Comparison of ENCODE assay signal across 8 cellular contexts in genomic region chr20:44911264-44911921, GRCh38. TPM values are rescaled to one million over a fixed set of nuclear protein-coding genes. Genes with fewer than 3 reads are reported as not detected.
DNase-seq lines count a peak whose midpoint lies in the region; ATAC-seq and TF ChIP-seq lines count a peak whose summit lies in the region.

No MANE protein-coding gene starts in this region.

- H3K4me2 ChIP-seq in OCI-LY7 (ENCODE audit: low read length) (peak overlapping the region; percentile 74), hepatocyte (peak overlapping the region; percentile 97)

- H3K79me2 ChIP-seq in OCI-LY7 (ENCODE audit: insufficient read depth, low read depth, low read length) (no peaks in the 10 kb centered on the region; the same call in 1 of the 2 replicates), hepatocyte (no peaks in the 10 kb centered on the region)

- peak; percentile 37 for ATAC-seq in GM18867 (IDR thresholded peaks at IDR 0.05; ENCODE audit: unreplicated experiment)
- no peak for ATAC-seq in HG03354 (IDR thresholded peaks at IDR 0.05; ENCODE audit: poor library complexity, severe bottlenecking, unreplicated experiment)
- ATAC-seq in GM21529 (IDR thresholded peaks at IDR 0.05; ENCODE audit: unreplicated experiment), result no peak

- no peaks in the 10 kb centered on the region for H3K27me3 ChIP-seq in hepatocyte

- TF ChIP-seq CTCF in OCI-LY7 (conservative IDR thresholded peaks at IDR 0.05; ENCODE audit: low read length), result peak; percentile 82
- TF ChIP-seq CTCF in hepatocyte (IDR thresholded peaks at IDR 0.05; ENCODE audit: poor library complexity), result peak; percentile 54

- BruUV-seq in OCI-LY7 (replicated peaks; lab: Mats Ljungman, UMichigan), result no TSS peak

- DNase-seq in AG08396 (ENCODE audit: low spot score) (peak; percentile 49), OCI-LY7 (ENCODE audit: low spot score) (peak; percentile 79), activated T-helper 1 cell treated with Interleukin-2 at 50 U/mL for 16 hours (ENCODE audit: low read depth) (peak; percentile 15), hepatocyte (ENCODE audit: low spot score) (peak; percentile 83)
- DNase-seq in stimulated activated CD4-positive, alpha-beta T cell treated with anti-CD3 and anti-CD28 coated beads, TNF-alpha, amount 100 ng/mL, for 1 hour (ENCODE audit: low read depth in 3 of 3, low spot score in 1 of 3), result peak in 2 of 3 donors; percentile 18 to 34

- POLR2A ChIA-PET in OCI-LY7 (lab: Charles Lee), result interaction anchor here (1.0 kb wide), 1 partner anchor 269 kb away, joined by 3 read pairs; no protein-coding TSS in a partner anchor

- intact Hi-C loops in OCI-LY7 (cut with micrococcal nuclease; ENCODE audit: unreplicated experiment), result loop anchor here (2.0 to 5.0 kb wide), 3 partner anchors 25 to 186 kb away; partner anchors contain the start of gene STK4

- no peaks in the 10 kb centered on the region for H3K9me3 ChIP-seq in OCI-LY7 (ENCODE audit: low read length)
- H3K9me3 ChIP-seq in hepatocyte (ENCODE audit: low read depth), result no peaks in the 10 kb centered on the region

- peaks cover 8% of the 10 kb centered on the region; the same call in 1 of the 2 replicates for H4K20me1 ChIP-seq in OCI-LY7 (ENCODE audit: insufficient read depth, low read length)
- no peaks in the 10 kb centered on the region for H4K20me1 ChIP-seq in hepatocyte (ENCODE audit: insufficient read depth, poor library complexity, severe bottlenecking)

- peak overlapping the region; percentile 26 for H3K27ac ChIP-seq in OCI-LY7 (ENCODE audit: low read depth, low read length, poor library complexity, severe bottlenecking)
- H3K27ac ChIP-seq in hepatocyte, result no peak overlapping the region

- H3K4me1 ChIP-seq in OCI-LY7 (ENCODE audit: insufficient read depth, low read length, poor library complexity, severe bottlenecking) (peaks cover 25% of the 10 kb centered on the region), hepatocyte (ENCODE audit: insufficient read depth) (no peaks in the 10 kb centered on the region)

- H3K36me3 ChIP-seq in OCI-LY7 (ENCODE audit: insufficient read depth, low read length), result peaks cover 73% of the 10 kb centered on the region
- H3K36me3 ChIP-seq in hepatocyte (replicated peaks; ENCODE audit: insufficient read depth, low read depth), result no peaks in the 10 kb centered on the region

- H3K9me2 ChIP-seq in OCI-LY7 (ENCODE audit: insufficient read depth, low read length) (no peaks in the 10 kb centered on the region), hepatocyte (replicated peaks; ENCODE audit: insufficient read depth) (no peaks in the 10 kb centered on the region)

- WGBS in hepatocyte (ENCODE audit: low lambda C conversion rate, missing lambda C conversion rate), result 52% methylated on average over 21 of the region's 21 CpGs

- peak overlapping the region; percentile 66 for H2AFZ ChIP-seq in OCI-LY7 (ENCODE audit: low read length)
- H2AFZ ChIP-seq in hepatocyte, result no peak overlapping the region

- peak overlapping the region; percentile 74 for H3K4me3 ChIP-seq in OCI-LY7 (ENCODE audit: low read depth, low read length, poor library complexity, severe bottlenecking)
- H3K4me3 ChIP-seq in hepatocyte, result no peak overlapping the region

- CTCF ChIA-PET in OCI-LY7 (lab: Charles Lee; ENCODE audit: unreplicated experiment), result interaction anchor here (1.2 kb wide), 1 partner anchor 18 kb away, joined by 3 read pairs; no protein-coding TSS in a partner anchor

RNA-seq across cellular contexts. Expression of gene PABPC1L, which starts 1.5 kb away (rescaled TPM):
- total RNA-seq in OCI-LY7 (2014; rRNA removed; shearing (Covaris generic)), result 48.8 and 58.7 TPM in 2 replicates
- 171 and 203 TPM in 2 replicates for total RNA-seq in OCI-LY7 (2022)
- total RNA-seq in hepatocyte, result 18.0 and 23.5 TPM in 2 replicates
- 15.6 and 29.6 TPM in 2 replicates for polyA plus RNA-seq in hepatocyte

RNA-seq across cellular contexts. Expression of gene YWHAB, which starts 25.9 kb away (rescaled TPM):
- 60.5 and 72.8 TPM in 2 replicates for total RNA-seq in OCI-LY7 (2014; rRNA removed; shearing (Covaris generic))
- total RNA-seq in OCI-LY7 (2022), result 245 and 256 TPM in 2 replicates
- total RNA-seq in hepatocyte, result 86.3 and 89.5 TPM in 2 replicates
- polyA plus RNA-seq in hepatocyte, result 163 and 169 TPM in 2 replicates

RNA-seq across cellular contexts. Expression of gene TOMM34, which starts 48.8 kb away (rescaled TPM):
- 35.2 and 38.6 TPM in 2 replicates for total RNA-seq in OCI-LY7 (2014; rRNA removed; shearing (Covaris generic))
- total RNA-seq in OCI-LY7 (2022) (48.2 and 50.6 TPM in 2 replicates), hepatocyte (32.0 and 41.6 TPM in 2 replicates)
- polyA plus RNA-seq in hepatocyte, result 44.1 and 50.0 TPM in 2 replicates

RNA-seq across cellular contexts. Expression of gene STK4, which starts 54.9 kb away (rescaled TPM):
- 67.9 and 80.4 TPM in 2 replicates for total RNA-seq in OCI-LY7 (2014; rRNA removed; shearing (Covaris generic))
- 140 and 150 TPM in 2 replicates for total RNA-seq in OCI-LY7 (2022)
- total RNA-seq in hepatocyte, result 16.5 and 21.4 TPM in 2 replicates
- 11.4 and 16.4 TPM in 2 replicates for polyA plus RNA-seq in hepatocyte

Comparison
In these comparisons a context has a peak if more than half of its experiments do, and no peak if none do; other contexts are left out.
1. DNase-seq: peak in every context shown above with its lines; median percentile 83 in hepatocyte; 79 in OCI-LY7; 49 in AG08396; 26 in stimulated activated CD4-positive, alpha-beta T cell treated with anti-CD3 and anti-CD28 coated beads, TNF-alpha, amount 100 ng/mL, for 1 hour; 15 in activated T-helper 1 cell treated with Interleukin-2 at 50 U/mL for 16 hours.